8 cellular contexts compared by ENCODE assay signal in genomic region chr11:62613275-62613864, GRCh38. TPM values are rescaled to one million over a fixed set of nuclear protein-coding genes. Genes with fewer than 3 reads are reported as not detected.
DNase-seq lines count a peak whose midpoint lies in the region; ATAC-seq and TF ChIP-seq lines count a peak whose summit lies in the region.

No MANE protein-coding gene starts in this region.

- no peak overlapping the region for H3K4me2 ChIP-seq in mesenchymal stem cell (ENCODE audit: low read length, poor library complexity, severe bottlenecking)

- H3K23ac ChIP-seq in mesenchymal stem cell (ENCODE audit: low read length in 2 of 2) = peak overlapping the region in 1 of 2 experiments; percentile 98

- H3K4me1 ChIP-seq in mesenchymal stem cell (ENCODE audit: control insufficient read depth, insufficient read depth, low read depth, low read length) (peaks cover 22% of the 10 kb centered on the region), upper lobe of right lung (peaks cover 23% of the 10 kb centered on the region)

- no peaks in the 10 kb centered on the region for H3K27me3 Mint-ChIP-seq in activated T-cell treated with anti-CD3 and anti-CD28 coated beads, Interleukin-2, amount 50 U/mL, for 24 hours
- peaks cover 7% of the 10 kb centered on the region for H3K27me3 Mint-ChIP-seq in brain

- TF ChIP-seq CTCF in brain (conservative IDR thresholded peaks at IDR 0.05) (no peak), upper lobe of right lung (IDR thresholded peaks at IDR 0.05) (no peak)

- peak overlapping the region; percentile 93 for H3K27ac Mint-ChIP-seq in activated T-cell treated with anti-CD3 and anti-CD28 coated beads, Interleukin-2, amount 50 U/mL, for 24 hours
- peak overlapping the region; percentile 76 to 90 (median 86) for H3K27ac Mint-ChIP-seq in brain

- H3K4me3 ChIP-seq in mesenchymal stem cell (ENCODE audit: insufficient read depth in 1 of 2, low read depth in 1 of 2, low read length in 2 of 2) (peak overlapping the region in 1 of 2 experiments; percentile 14), upper lobe of right lung (peak overlapping the region; percentile 84)

- H2BK120ac ChIP-seq in mesenchymal stem cell (ENCODE audit: low read depth, low read length) = no peak overlapping the region

- peak overlapping the region in 1 of 2 experiments; percentile 95 for H3K4ac ChIP-seq in mesenchymal stem cell (ENCODE audit: low read depth in 1 of 2, low read length in 2 of 2)

- peaks cover 75% of the 10 kb centered on the region for H3K36me3 Mint-ChIP-seq in activated T-cell treated with anti-CD3 and anti-CD28 coated beads, Interleukin-2, amount 50 U/mL, for 24 hours (ENCODE audit: low read depth)
- H3K36me3 Mint-ChIP-seq in brain = peaks cover 7% of the 10 kb centered on the region

- H3K79me1 ChIP-seq in mesenchymal stem cell (replicated peaks; ENCODE audit: low read length, poor library complexity, severe bottlenecking) = peaks cover 26% of the 10 kb centered on the region

- peak overlapping the region; percentile 55 for H2AK5ac ChIP-seq in mesenchymal stem cell (ENCODE audit: low read length, severe bottlenecking)

- no peak overlapping the region for H3K4me3 Mint-ChIP-seq in activated T-cell treated with anti-CD3 and anti-CD28 coated beads, Interleukin-2, amount 50 U/mL, for 24 hours
- peak overlapping the region; percentile 55 to 89 (median 64) for H3K4me3 Mint-ChIP-seq in brain

- no peaks in the 10 kb centered on the region for H3K9me3 Mint-ChIP-seq in activated T-cell treated with anti-CD3 and anti-CD28 coated beads, Interleukin-2, amount 50 U/mL, for 24 hours
- H3K9me3 Mint-ChIP-seq in brain = peaks cover 0 to 3% (median 0%) of the 10 kb centered on the region in 5 experiments

- H3K9me3 ChIP-seq in mesenchymal stem cell (ENCODE audit: control insufficient read depth, low read length) (no peaks in the 10 kb centered on the region), upper lobe of right lung (no peaks in the 10 kb centered on the region)

- H3K36me3 ChIP-seq in mesenchymal stem cell (ENCODE audit: control insufficient read depth in 1 of 2, insufficient read depth in 2 of 2, low read depth in 1 of 2, low read length in 2 of 2) (peaks cover 52 to 61% of the 10 kb centered on the region in 2 experiments), upper lobe of right lung (peaks cover 26% of the 10 kb centered on the region)

- no peaks in the 10 kb centered on the region for H3K27me3 ChIP-seq in mesenchymal stem cell (ENCODE audit: control insufficient read depth in 1 of 2, insufficient read depth in 1 of 2, low read length in 2 of 2)
- no peaks in the 10 kb centered on the region for H3K27me3 ChIP-seq in upper lobe of right lung

- H3K27ac ChIP-seq in mesenchymal stem cell (ENCODE audit: low read length, poor library complexity, severe bottlenecking) (peak overlapping the region; percentile 58), upper lobe of right lung (peak overlapping the region; percentile 93)

- H2BK15ac ChIP-seq in mesenchymal stem cell (ENCODE audit: low read depth, poor library complexity, severe bottlenecking) = peak overlapping the region; percentile 15

- no peak for DNase-seq in activated T-cell treated with anti-CD3 and anti-CD28 coated beads, Interleukin-2, amount 50 U/mL, for 24 hours
- no peak for DNase-seq in activated T-cell treated with anti-CD3 and anti-CD28 coated beads for 4 hours
- DNase-seq in mesenchymal stem cell = no peak
- DNase-seq in upper lobe of right lung = no peak

- H3K9ac ChIP-seq in mesenchymal stem cell (ENCODE audit: low read length) = peak overlapping the region; percentile 29

- peak overlapping the region; percentile 42 for H2AFZ ChIP-seq in mesenchymal stem cell (ENCODE audit: low read depth, low read length)

- WGBS in mesenchymal stem cell = 90% methylated on average over 23 of the region's 23 CpGs

- H2BK12ac ChIP-seq in mesenchymal stem cell (ENCODE audit: low read length in 2 of 2) = peak overlapping the region; percentile 31 to 99

- peak overlapping the region; percentile 81 for H4K91ac ChIP-seq in mesenchymal stem cell (ENCODE audit: low read length)

- peak overlapping the region; percentile 56 for H4K8ac ChIP-seq in mesenchymal stem cell (ENCODE audit: low read length)

- ATAC-seq in upper lobe of right lung = no peak
- no peak for ATAC-seq in GM21367 (IDR thresholded peaks at IDR 0.05; ENCODE audit: unreplicated experiment)
- ATAC-seq in GM18870 (IDR thresholded peaks at IDR 0.05; ENCODE audit: unreplicated experiment) = no peak
- ATAC-seq in GM19035 (IDR thresholded peaks at IDR 0.05; ENCODE audit: unreplicated experiment) = no peak

- peaks cover 61% of the 10 kb centered on the region for H3K4me1 Mint-ChIP-seq in activated T-cell treated with anti-CD3 and anti-CD28 coated beads, Interleukin-2, amount 50 U/mL, for 24 hours (ENCODE audit: low read depth)
- peaks cover 24% of the 10 kb centered on the region for H3K4me1 Mint-ChIP-seq in brain

- peak overlapping the region in 1 of 2 experiments; percentile 61 for H3K14ac ChIP-seq in mesenchymal stem cell (ENCODE audit: low read length in 2 of 2)

- intact Hi-C loops in upper lobe of right lung (cut with DNase I) = no loop called here

- peak overlapping the region; percentile 0 to 95 for H3K18ac ChIP-seq in mesenchymal stem cell (ENCODE audit: low read depth in 1 of 2, low read length in 2 of 2)

- H2BK5ac ChIP-seq in mesenchymal stem cell (ENCODE audit: low read depth, low read length, poor library complexity, severe bottlenecking) = peak overlapping the region; percentile 15

RNA-seq across cellular contexts. Expression of gene ROM1, which starts 0.3 kb away (rescaled TPM):
- 24.3 TPM for polyA plus RNA-seq in brain (ENCODE audit: insufficient read depth, low read depth, low replicate concordance)
- polyA plus RNA-seq in mesenchymal stem cell (2013, experiment 1 of 2) = 2.5 TPM
- 2.3 TPM for polyA plus RNA-seq in mesenchymal stem cell (2013, experiment 2 of 2)
- total RNA-seq in upper lobe of right lung = 5.2 TPM

RNA-seq across cellular contexts. Expression of gene EML3, which starts 0.8 kb away (rescaled TPM):
- 23.3 TPM for polyA plus RNA-seq in brain (ENCODE audit: insufficient read depth, low read depth, low replicate concordance)
- 30.1 TPM for polyA plus RNA-seq in mesenchymal stem cell (2013, experiment 1 of 2)
- 29.3 TPM for polyA plus RNA-seq in mesenchymal stem cell (2013, experiment 2 of 2)
- total RNA-seq in upper lobe of right lung = 91.1 TPM

RNA-seq across cellular contexts. Expression of gene B3GAT3, which starts 8.4 kb away (rescaled TPM):
- polyA plus RNA-seq in brain (ENCODE audit: insufficient read depth, low read depth, low replicate concordance) = 65.0 TPM
- polyA plus RNA-seq in mesenchymal stem cell (2013, experiment 1 of 2) = 32.5 TPM
- polyA plus RNA-seq in mesenchymal stem cell (2013, experiment 2 of 2) = 32.5 TPM
- 40.1 TPM for total RNA-seq in upper lobe of right lung

RNA-seq across cellular contexts. Expression of gene MTA2, which starts 11.7 kb away (rescaled TPM):
- polyA plus RNA-seq in brain (ENCODE audit: insufficient read depth, low read depth, low replicate concordance) = 111 TPM
- 50.7 TPM for polyA plus RNA-seq in mesenchymal stem cell (2013, experiment 1 of 2)
- polyA plus RNA-seq in mesenchymal stem cell (2013, experiment 2 of 2) = 50.7 TPM
- 75.0 TPM for total RNA-seq in upper lobe of right lung

RNA-seq across cellular contexts. Expression of gene TUT1, which starts 22.0 kb away (rescaled TPM):
- 28.4 TPM for polyA plus RNA-seq in brain (ENCODE audit: insufficient read depth, low read depth, low replicate concordance)
- 6.3 TPM for polyA plus RNA-seq in mesenchymal stem cell (2013, experiment 1 of 2)
- 6.5 TPM for polyA plus RNA-seq in mesenchymal stem cell (2013, experiment 2 of 2)
- 17.6 TPM for total RNA-seq in upper lobe of right lung
